ENCODE assay signal across 8 cellular contexts in the genomic region with DNA sequence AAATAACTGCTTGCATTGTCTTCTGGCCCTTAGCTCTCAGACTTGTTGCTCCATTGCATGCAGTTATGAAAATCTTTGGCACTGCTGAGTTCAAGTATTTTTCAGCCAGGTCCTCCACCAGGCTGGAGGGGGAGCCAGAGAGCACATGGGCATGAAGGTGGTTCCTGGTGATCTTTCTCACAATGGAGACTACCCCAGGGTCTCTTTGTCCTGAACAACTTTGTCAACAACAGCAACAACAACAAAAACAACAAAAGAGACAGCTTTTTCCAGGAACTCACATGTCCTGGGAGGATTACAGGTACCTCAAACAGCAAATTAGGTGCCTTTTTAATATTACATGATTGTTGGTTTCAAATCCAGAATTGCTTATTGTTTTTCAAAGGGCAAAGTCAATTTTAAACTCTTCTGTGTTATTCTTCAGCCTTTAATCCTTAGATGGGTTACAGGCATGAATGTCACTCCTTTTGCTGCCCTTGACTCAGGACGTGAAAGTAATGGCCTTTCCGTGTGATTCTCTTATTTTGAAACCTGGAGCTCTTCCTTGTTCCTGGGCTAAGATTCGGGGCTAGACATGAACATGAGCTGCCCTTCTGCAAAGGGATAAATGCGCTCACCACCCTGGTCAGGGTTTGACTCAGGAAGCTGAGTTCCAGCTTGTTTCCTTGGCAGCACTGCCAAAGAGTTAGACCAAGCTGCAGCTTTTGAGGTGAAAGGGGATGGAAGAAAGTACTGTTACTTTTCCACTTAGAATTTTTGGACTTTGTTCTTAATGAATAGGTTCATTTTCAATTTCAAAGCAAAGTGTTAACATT. TPM values are rescaled to one million over a fixed set of nuclear protein-coding genes. Genes with fewer than 3 reads are reported as not detected.
DNase-seq lines count a peak whose midpoint lies in the region; ATAC-seq and TF ChIP-seq lines count a peak whose summit lies in the region.

No MANE protein-coding gene starts in this region.

- no peaks in the 10 kb centered on the region for H3K9me3 ChIP-seq in tibial artery

- peaks cover 0 to 32% (median 0%) of the 10 kb centered on the region in 3 donors for H3K36me3 ChIP-seq in tibial artery

- CTCF ChIA-PET in activated CD8-positive, alpha-beta memory T cell treated with anti-CD3 and anti-CD28 coated beads, Interleukin-2, amount 10 ng/mL, durations not matched to agents 7 days and 5 days (lab: Charles Lee): interaction anchor here (0.9 to 4.4 kb wide), 24 partner anchors 9 to 813 kb away, joined by 3 to 42 read pairs (median 4); partner anchors contain the start of gene AKAP11

- peaks cover 63% of the 10 kb centered on the region for H3K4me1 Mint-ChIP-seq in activated CD8-positive, alpha-beta memory T cell treated with anti-CD3 and anti-CD28 coated beads, Interleukin-2, amount 10 ng/mL, durations not matched to agents 7 days and 5 days
- H3K4me1 Mint-ChIP-seq in nephron: peaks cover 16% of the 10 kb centered on the region

- ATAC-seq in activated CD8-positive, alpha-beta memory T cell treated with anti-CD3 and anti-CD28 coated beads, Interleukin-2, amount 10 ng/mL, durations not matched to agents 7 days and 5 days: peak; percentile 16
- no peak for ATAC-seq in HG03342 (IDR thresholded peaks at IDR 0.05; ENCODE audit: unreplicated experiment)

- DNase-seq in GDM1 (lab: John Stamatoyannopoulos, UW) (peak; percentile 43), MV-4-11 (lab: John Stamatoyannopoulos, UW) (peak; percentile 73), epithelial cell of proximal tubule (ENCODE audit: low read depth) (no peak), tibial artery (peak; percentile 40 to 73), NCI-H526 treated with DMSO at 0.1 percent for 48 hours (lab: John Stamatoyannopoulos, UW) (no peak)
- DNase-seq in activated CD8-positive, alpha-beta memory T cell treated with anti-CD3 and anti-CD28 coated beads, Interleukin-2, amount 10 ng/mL, durations not matched to agents 7 days and 5 days: peak; percentile 82

- no peaks in the 10 kb centered on the region for H3K27me3 ChIP-seq in tibial artery

- H3K27me3 Mint-ChIP-seq in activated CD8-positive, alpha-beta memory T cell treated with anti-CD3 and anti-CD28 coated beads, Interleukin-2, amount 10 ng/mL, durations not matched to agents 7 days and 5 days: peaks cover 23% of the 10 kb centered on the region
- H3K27me3 Mint-ChIP-seq in nephron (ENCODE audit: low read depth): peaks cover 76% of the 10 kb centered on the region

- peak overlapping the region; percentile 82 for H3K27ac Mint-ChIP-seq in activated CD8-positive, alpha-beta memory T cell treated with anti-CD3 and anti-CD28 coated beads, Interleukin-2, amount 10 ng/mL, durations not matched to agents 7 days and 5 days
- no peak overlapping the region for H3K27ac Mint-ChIP-seq in nephron

- TF ChIP-seq CTCF in epithelial cell of proximal tubule (conservative IDR thresholded peaks at IDR 0.05; ENCODE audit: low read depth, low read length) (peak; percentile 82), nephron (IDR thresholded peaks at IDR 0.05; ENCODE audit: unreplicated experiment in 3 of 3) (peak in 2 of 3 experiments; percentile 26 to 27), tibial artery (IDR thresholded peaks at IDR 0.05) (peak in 1 of 2 experiments; percentile 45)

- H3K36me3 Mint-ChIP-seq in activated CD8-positive, alpha-beta memory T cell treated with anti-CD3 and anti-CD28 coated beads, Interleukin-2, amount 10 ng/mL, durations not matched to agents 7 days and 5 days: peaks cover 30% of the 10 kb centered on the region
- no peaks in the 10 kb centered on the region for H3K36me3 Mint-ChIP-seq in nephron (ENCODE audit: low read depth)

- H3K9me3 Mint-ChIP-seq in activated CD8-positive, alpha-beta memory T cell treated with anti-CD3 and anti-CD28 coated beads, Interleukin-2, amount 10 ng/mL, durations not matched to agents 7 days and 5 days (ENCODE audit: low read depth): no peaks in the 10 kb centered on the region
- H3K9me3 Mint-ChIP-seq in nephron: peaks cover 2% of the 10 kb centered on the region

- peaks cover 0 to 22% (median 10%) of the 10 kb centered on the region in 4 donors for H3K4me1 ChIP-seq in tibial artery

- no peak overlapping the region for H3K4me3 ChIP-seq in epithelial cell of proximal tubule (ENCODE audit: low read depth, low read length)
- peak overlapping the region; percentile 60 to 67 for H3K4me3 ChIP-seq in tibial artery

- peak overlapping the region in 1 of 2 donors; percentile 50 for H3K27ac ChIP-seq in tibial artery

- intact Hi-C loops in tibial artery (cut with DNase I; ENCODE audit: low total_unique reads): no loop called here

- peak overlapping the region; percentile 79 for H3K4me3 Mint-ChIP-seq in activated CD8-positive, alpha-beta memory T cell treated with anti-CD3 and anti-CD28 coated beads, Interleukin-2, amount 10 ng/mL, durations not matched to agents 7 days and 5 days
- peak overlapping the region; percentile 73 to 84 (median 82) for H3K4me3 Mint-ChIP-seq in nephron

RNA-seq across cellular contexts. Expression of gene RGCC, which starts 1.8 kb away (rescaled TPM):
- total RNA-seq in activated CD8-positive, alpha-beta memory T cell treated with anti-CD3 and anti-CD28 coated beads, Interleukin-2, amount 10 ng/mL, durations not matched to agents 7 days and 5 days: 10 to 100 TPM; 25.5 to 34.7 TPM
- total RNA-seq in epithelial cell of proximal tubule: 8.4 and 9.7 TPM in 2 replicates

Comparison
In these comparisons a context has a peak if more than half of its experiments do, and no peak if none do; other contexts are left out.
1. DNase-seq: peak in GDM1 (single experiment), MV-4-11 (single experiment), activated CD8-positive, alpha-beta memory T cell treated with anti-CD3 and anti-CD28 coated beads, Interleukin-2, amount 10 ng/mL, durations not matched to agents 7 days and 5 days (single experiment) and tibial artery (2 of 2); none in epithelial cell of proximal tubule (single experiment) and NCI-H526 treated with DMSO at 0.1 percent for 48 hours (single experiment).